ENCODE assay signal across 11 cellular contexts in the genomic region with DNA sequence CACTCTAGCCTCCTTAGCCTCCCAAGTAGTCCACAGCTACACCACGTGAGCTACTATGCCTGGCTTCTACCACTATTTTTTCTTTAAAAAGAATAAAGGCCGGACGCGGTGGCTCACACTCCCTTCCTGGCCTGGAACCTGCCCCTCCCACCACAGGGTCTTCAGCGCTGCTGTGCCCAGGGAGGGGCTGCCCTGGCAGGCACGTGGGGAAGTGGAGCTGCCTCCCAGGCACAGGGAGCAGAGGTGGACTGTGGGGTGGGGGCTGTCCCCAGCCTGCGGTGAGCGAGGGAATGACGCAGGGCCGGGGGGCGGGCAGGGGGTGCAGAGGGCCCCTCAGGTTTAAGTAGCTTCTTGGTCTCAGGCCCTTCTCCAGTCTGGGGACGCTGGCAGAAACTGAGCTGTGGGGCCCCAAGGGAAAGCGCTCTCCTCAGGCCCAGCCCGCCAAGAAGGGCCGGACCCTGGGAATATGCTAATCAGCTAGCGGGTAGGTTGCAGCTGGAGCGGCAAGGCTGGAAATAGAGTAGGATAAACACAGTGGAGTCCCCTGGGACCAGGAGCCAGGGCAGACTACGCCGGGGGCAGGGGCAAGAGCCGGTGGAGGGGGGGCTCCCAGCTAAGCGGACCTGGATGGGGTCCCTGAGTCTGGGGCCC. TPM values are rescaled to one million over a fixed set of nuclear protein-coding genes. Genes with fewer than 3 reads are reported as not detected.
DNase-seq lines count a peak whose midpoint lies in the region; ATAC-seq, FAIRE-seq and TF ChIP-seq lines count a peak whose summit lies in the region.
"Had no signal": no experiment of that assay in that cellular context is flagged by ENCODE, and none has a peak within 500 bp of the region (broad histone marks: within the 10 kb centered on the region; RNA-seq: fewer than 3 reads in every experiment).

No MANE protein-coding gene starts in this region.

- CTCF ChIA-PET in naive thymus-derived CD4-positive, alpha-beta T cell (lab: Charles Lee): no interaction called here

- POLR2A ChIA-PET in naive thymus-derived CD4-positive, alpha-beta T cell (lab: Charles Lee): interaction anchor here (1.5 kb wide), 1 partner anchor 13 kb away, joined by 3 read pairs; no protein-coding TSS in a partner anchor

- no peaks in the 10 kb centered on the region for H3K27me3 ChIP-seq in rectal smooth muscle tissue (ENCODE audit: control insufficient read depth, insufficient read depth, low read length)
- H3K27me3 ChIP-seq in naive thymus-derived CD4-positive, alpha-beta T cell (ENCODE audit: control insufficient read depth in 2 of 2, insufficient read depth in 2 of 2, low read length in 2 of 2): no peaks in the 10 kb centered on the region

- H3K27ac ChIP-seq in rectal smooth muscle tissue (ENCODE audit: low read depth, low read length): peak overlapping the region; percentile 61
- no peak overlapping the region for H3K27ac ChIP-seq in naive thymus-derived CD4-positive, alpha-beta T cell (ENCODE audit: low read depth, low read length)

- no peak overlapping the region for H3K4me3 Mint-ChIP-seq in chondrocyte (ENCODE audit: unreplicated experiment)
- no peak overlapping the region for H3K4me3 Mint-ChIP-seq in naive thymus-derived CD4-positive, alpha-beta T cell

- no peak for TF ChIP-seq POLR2A in GM12892 (IDR thresholded peaks at IDR 0.05; ENCODE audit: low read depth, low read length)

- no peak overlapping the region for H3K4me3 ChIP-seq in rectal smooth muscle tissue (ENCODE audit: low read length)
- H3K4me3 ChIP-seq in naive thymus-derived CD4-positive, alpha-beta T cell (ENCODE audit: low read length): no peak overlapping the region

- H3K27me3 Mint-ChIP-seq in chondrocyte (ENCODE audit: low read depth): no peaks in the 10 kb centered on the region
- no peaks in the 10 kb centered on the region for H3K27me3 Mint-ChIP-seq in naive thymus-derived CD4-positive, alpha-beta T cell
- H3K27me3 Mint-ChIP-seq: progenitor cell of endocrine pancreas had no signal

- no peaks in the 10 kb centered on the region for H3K9me3 ChIP-seq in ES-I3 (ENCODE audit: control insufficient read depth, insufficient read depth, low read length)
- no peaks in the 10 kb centered on the region for H3K9me3 ChIP-seq in naive thymus-derived CD4-positive, alpha-beta T cell (ENCODE audit: control insufficient read depth in 2 of 3, low read length in 3 of 3)

- H3K36me3 Mint-ChIP-seq in chondrocyte (ENCODE audit: low read depth): peaks cover 13% of the 10 kb centered on the region
- H3K36me3 Mint-ChIP-seq in naive thymus-derived CD4-positive, alpha-beta T cell: peaks cover 5 to 15% (median 10%) of the 10 kb centered on the region in 5 donors

- H3K4me1 Mint-ChIP-seq in chondrocyte (ENCODE audit: low read depth): peaks cover 59% of the 10 kb centered on the region
- H3K4me1 Mint-ChIP-seq in naive thymus-derived CD4-positive, alpha-beta T cell: peaks cover 0 to 13% (median 8%) of the 10 kb centered on the region in 7 donors

- TF ChIP-seq CTCF in chondrocyte (IDR thresholded peaks at IDR 0.05): no peak

- ATAC-seq in left ventricle myocardium superior: peak; percentile 54
- ATAC-seq in naive thymus-derived CD4-positive, alpha-beta T cell: no peak

- peaks cover 4% of the 10 kb centered on the region; the same call in 1 of the 2 replicates for H3K36me3 ChIP-seq in ES-I3 (ENCODE audit: insufficient read depth, low read length)
- H3K36me3 ChIP-seq in rectal smooth muscle tissue (ENCODE audit: control insufficient read depth, insufficient read depth, low read length): peaks cover 10% of the 10 kb centered on the region
- peaks cover 0 to 45% (median 0%) of the 10 kb centered on the region in 3 experiments for H3K36me3 ChIP-seq in naive thymus-derived CD4-positive, alpha-beta T cell (ENCODE audit: control insufficient read depth in 2 of 3, insufficient read depth in 3 of 3, low read length in 3 of 3)

- intact Hi-C loops in left ventricle myocardium superior (cut with micrococcal nuclease): loop anchor here (10.0 kb wide), 1 partner anchor 249 kb away; no protein-coding TSS in a partner anchor
- intact Hi-C loops in naive thymus-derived CD4-positive, alpha-beta T cell (cut with micrococcal nuclease): no loop called here

- no peaks in the 10 kb centered on the region for H3K9me3 Mint-ChIP-seq in chondrocyte (ENCODE audit: low read depth)
- H3K9me3 Mint-ChIP-seq in naive thymus-derived CD4-positive, alpha-beta T cell: no peaks in the 10 kb centered on the region

- H3K4me1 ChIP-seq in ES-I3 (ENCODE audit: insufficient read depth, low read length): peaks cover 9% of the 10 kb centered on the region; the same call in 1 of the 2 replicates
- peaks cover 21% of the 10 kb centered on the region for H3K4me1 ChIP-seq in rectal smooth muscle tissue (ENCODE audit: control insufficient read depth, insufficient read depth, low read length)
- no peaks in the 10 kb centered on the region for H3K4me1 ChIP-seq in naive thymus-derived CD4-positive, alpha-beta T cell (ENCODE audit: control insufficient read depth in 2 of 2, insufficient read depth in 2 of 2, low read length in 2 of 2)

- DNase-seq in chondrocyte (ENCODE audit: low spot score) (peak; percentile 87), left ventricle myocardium superior (peak; percentile 85), NCI-H1694 (lab: John Stamatoyannopoulos, UW) (no peak), GM12892 (ENCODE audit: insufficient read length) (no peak), GDM1 (lab: John Stamatoyannopoulos, UW) (no peak)
- DNase-seq in naive thymus-derived CD4-positive, alpha-beta T cell: no peak
- DNase-seq: effector CD4-positive, alpha-beta T cell had no signal

- peak overlapping the region; percentile 18; the same call in 1 of the 2 replicates for H3K9ac ChIP-seq in ES-I3 (ENCODE audit: low read depth, low read length)
- H3K9ac ChIP-seq in rectal smooth muscle tissue (ENCODE audit: low read length): no peak overlapping the region

- FAIRE-seq in GM12892 (lab: Jason Lieb, UNC): no peak
- FAIRE-seq: RCC 7860 had no signal

- H3K27ac Mint-ChIP-seq in chondrocyte (ENCODE audit: unreplicated experiment): peak overlapping the region; percentile 82
- H3K27ac Mint-ChIP-seq in naive thymus-derived CD4-positive, alpha-beta T cell: no peak overlapping the region

RNA-seq across cellular contexts. Expression of gene TIMM22, which starts 46.8 kb away (rescaled TPM):
- total RNA-seq in chondrocyte: 10.0 to 13.1 TPM (median 10.3 TPM) in 3 replicates
- 15.8 TPM for total RNA-seq in left ventricle myocardium superior
- 10 to 100 TPM in 3 of 5 experiments, 1 to 10 TPM in 2; 8.3 to 13.5 (median 11.3) TPM for total RNA-seq in naive thymus-derived CD4-positive, alpha-beta T cell
- 10 to 100 TPM; 24.9 to 27.9 TPM for polyA plus RNA-seq in naive thymus-derived CD4-positive, alpha-beta T cell
- 7.4 TPM for polyA plus RNA-seq in GM12892 (2012; ENCODE audit: missing spikeins)

Comparison
In these comparisons a context has a peak if more than half of its experiments do, and no peak if none do; other contexts are left out.
1. DNase-seq: peak in chondrocyte (single experiment) and left ventricle myocardium superior (single experiment); none in NCI-H1694 (single experiment), naive thymus-derived CD4-positive, alpha-beta T cell (0 of 9), GM12892 (single experiment) and GDM1 (single experiment).